In genomic region chr2:204023088-204023487, GRCh38 we compare ENCODE assay signal across 1 cellular context.
TF ChIP-seq lines count a peak whose summit lies in the region.

No MANE protein-coding gene starts in this region.

TF ChIP-seq in GM23338, 12 proteins besides CTCF, POLR2A, EP300 and RAD21 (continued from another document):
- TF ChIP-seq ZNF462 (CRISPR knock-in tag; IDR thresholded peaks at IDR 0.05) = no peak
- no peak for TF ChIP-seq EZH2 (IDR thresholded peaks at IDR 0.05; ENCODE audit: low read depth, unreplicated experiment)
- no peak for TF ChIP-seq EZH2phosphoT487 (IDR thresholded peaks at IDR 0.05; ENCODE audit: unreplicated experiment)
- no peak for TF ChIP-seq ZNF114 (CRISPR knock-in tag; IDR thresholded peaks at IDR 0.05)
